In genomic region chr2:37688771-37689468, GRCh38 we compare ENCODE assay signal across 12 cellular contexts. TPM values are rescaled to one million over a fixed set of nuclear protein-coding genes. Genes with fewer than 3 reads are reported as not detected.
A peak's percentile ranks its signal among the peaks of the same experiment; 100 is the strongest.
DNase-seq lines count a peak whose midpoint lies in the region; ATAC-seq and TF ChIP-seq lines count a peak whose summit lies in the region.
"Had no signal": no experiment of that assay in that cellular context is flagged by ENCODE, and none has a peak within 500 bp of the region (broad histone marks: within the 10 kb centered on the region; RNA-seq: fewer than 3 reads in every experiment).

No MANE protein-coding gene starts in this region.

- POLR2A ChIA-PET in AG04450 (lab: Yijun Ruan, JAX) (interaction anchor here (1.0 to 1.7 kb wide), 5 partner anchors 9 to 144 kb away, joined by 3 to 8 read pairs (median 5); partner anchors contain the start of gene CDC42EP3), PC-3 (lab: Charles Lee; ENCODE audit: unreplicated experiment) (no interaction called here)

- no peak overlapping the region for H3K4me2 ChIP-seq in PC-3 (ENCODE audit: low read length)
- H3K4me2 ChIP-seq: BLaER1 had no signal

- H3K36me3 ChIP-seq in PC-3 (ENCODE audit: low read depth, low read length): peaks cover 6% of the 10 kb centered on the region; the same call in 1 of the 2 replicates
- H3K36me3 ChIP-seq in esophagus squamous epithelium: no peaks in the 10 kb centered on the region
- H3K36me3 ChIP-seq: BLaER1 had no signal

- H3K9me3 ChIP-seq in AG04450 (ENCODE audit: control insufficient read depth, insufficient read depth, low read length) (no peaks in the 10 kb centered on the region), PC-3 (ENCODE audit: low read length) (peaks cover 16% of the 10 kb centered on the region), esophagus squamous epithelium (no peaks in the 10 kb centered on the region)
- H3K9me3 ChIP-seq: BLaER1 had no signal

- no peak overlapping the region for H2AFZ ChIP-seq in PC-3 (ENCODE audit: low read length)

- CTCF ChIA-PET in AG04450 (lab: Charles Lee): no interaction called here
- CTCF ChIA-PET in PC-3 (lab: Charles Lee): no interaction called here

- H3K4me3 ChIP-seq in AG04450 (ENCODE audit: low read depth, low read length): no peak overlapping the region
- no peak overlapping the region for H3K4me3 ChIP-seq in PC-3 (ENCODE audit: low read length)
- no peak overlapping the region for H3K4me3 ChIP-seq in esophagus squamous epithelium
- H3K4me3 ChIP-seq: BLaER1 had no signal

- DNase-seq in AG04450 (ENCODE audit: low read depth, low spot score) (peak; percentile 80), PC-3 (peak; percentile 11), esophagus squamous epithelium (lab: John Stamatoyannopoulos, UW) (no peak), myocyte (ENCODE audit: low read depth) (peak; percentile 91), GM13976 (ENCODE audit: low spot score) (no peak)
- DNase-seq in activated CD8-positive, alpha-beta memory T cell treated with anti-CD3 and anti-CD28 coated beads, Interleukin-2, amount 50 U/mL, for 48 hours: no peak
- DNase-seq: activated CD4-positive, CD25-positive, alpha-beta regulatory T cell; naive B cell; stimulated activated naive B cell treated with anti-CD40 and anti-IgM and Interleukin-4, amounts not matched to agents 10 μg/mL and 1 μg/mL and 100 μg/mL, for 72 hours had no signal

- in situ Hi-C loops in GM13976 (cut with MboI; ENCODE audit: low sequenced_read_pairs, unreplicated experiment): no loop called here

- peak overlapping the region; percentile 80 for H3K27ac ChIP-seq in AG04450 (ENCODE audit: low read depth, low read length)
- H3K27ac ChIP-seq in PC-3 (ENCODE audit: low read length): no peak overlapping the region
- H3K27ac ChIP-seq in esophagus squamous epithelium: peak overlapping the region in 3 of 4 donors; percentile 57 to 72 (median 58)
- H3K27ac ChIP-seq: BLaER1 had no signal

- H3K9me2 ChIP-seq in PC-3 (replicated peaks; ENCODE audit: low read length): no peaks in the 10 kb centered on the region

- H4K20me1 ChIP-seq in PC-3 (ENCODE audit: low read length): no peaks in the 10 kb centered on the region
- H4K20me1 ChIP-seq: BLaER1 had no signal

- BruUV-seq in PC-3 (replicated peaks; lab: Mats Ljungman, UMichigan): no TSS peak

- H3K79me2 ChIP-seq in PC-3 (ENCODE audit: low read length): no peaks in the 10 kb centered on the region

- no peak for TF ChIP-seq POLR2A in esophagus squamous epithelium (IDR thresholded peaks at IDR 0.05)

- TF ChIP-seq CTCF in AG04450 (IDR thresholded peaks at IDR 0.05; ENCODE audit: low read depth, low read length) (no peak), PC-3 (conservative IDR thresholded peaks at IDR 0.05; ENCODE audit: low read depth, low read length) (no peak), esophagus squamous epithelium (IDR thresholded peaks at IDR 0.05) (no peak), GM13976 (IDR thresholded peaks at IDR 0.05; ENCODE audit: borderline replicate concordance, control extremely low read depth, extremely low read depth, insufficient read depth, missing control alignments) (no peak)

- ATAC-seq in PC-3 (no peak), GM18502 (IDR thresholded peaks at IDR 0.05; ENCODE audit: poor library complexity, unreplicated experiment) (no peak), GM19455 (IDR thresholded peaks at IDR 0.05; ENCODE audit: unreplicated experiment) (no peak)
- ATAC-seq: stimulated activated naive B cell treated with anti-CD40 and anti-IgM and Interleukin-4, amounts not matched to agents 10 μg/mL and 1 μg/mL and 100 μg/mL, for 72 hours had no signal

- peaks cover 8% of the 10 kb centered on the region for H3F3A ChIP-seq in PC-3 (ENCODE audit: low read length, unreplicated experiment)

- intact Hi-C loops in PC-3 (cut with micrococcal nuclease) (no loop called here), esophagus squamous epithelium (cut with DNase I) (no loop called here)

- H3K27me3 ChIP-seq in AG04450 (ENCODE audit: control insufficient read depth, insufficient read depth, low read length): no peaks in the 10 kb centered on the region
- no peaks in the 10 kb centered on the region for H3K27me3 ChIP-seq in PC-3 (ENCODE audit: low read length)
- peaks cover 0 to 6% (median 0%) of the 10 kb centered on the region in 4 donors for H3K27me3 ChIP-seq in esophagus squamous epithelium
- H3K27me3 ChIP-seq: BLaER1 had no signal

- H3K4me1 ChIP-seq in PC-3 (ENCODE audit: insufficient read depth, low read length) (peaks cover 16% of the 10 kb centered on the region; the same call in 1 of the 2 replicates), esophagus squamous epithelium (peaks cover 0 to 18% (median 0%) of the 10 kb centered on the region in 3 donors)

- no peak overlapping the region for H3K9ac ChIP-seq in PC-3 (ENCODE audit: low read length)
- H3K9ac ChIP-seq: BLaER1 had no signal

- WGBS in esophagus squamous epithelium, 2 donors: 30 to 40% methylated on average over 9 to 10 of the region's 10 CpGs

RNA-seq across cellular contexts. Expression of gene CDC42EP3, which starts 17.5 kb away (rescaled TPM):
- 231 and 245 TPM in 2 replicates for polyA plus RNA-seq in AG04450 (2011; rRNA removed)
- polyA minus RNA-seq in AG04450 (2011; rRNA and poly(A)+ RNA removed): 236 and 266 TPM in 2 replicates
- total RNA-seq in PC-3 (2014; rRNA removed): 22.5 and 28.4 TPM in 2 replicates
- 10 to 100 TPM in 2 of 4 donors, 1 to 10 TPM in 1, under 1 TPM in 1; 0.57 to 16.2 (median 9.9) TPM for total RNA-seq in esophagus squamous epithelium
- total RNA-seq in myocyte: 149 and 184 TPM in 2 replicates
- 161 TPM for polyA plus RNA-seq in myocyte (2012)

Comparison
In these comparisons a context has a peak if more than half of its experiments do, and no peak if none do; other contexts are left out.
1. DNase-seq: peak in AG04450 (single experiment), PC-3 (single experiment) and myocyte (single experiment); none in esophagus squamous epithelium (single experiment), activated CD8-positive, alpha-beta memory T cell treated with anti-CD3 and anti-CD28 coated beads, Interleukin-2, amount 50 U/mL, for 48 hours (single experiment) and GM13976 (single experiment).